Comparison of ENCODE assay signal across 2 cellular contexts in the genomic region with DNA sequence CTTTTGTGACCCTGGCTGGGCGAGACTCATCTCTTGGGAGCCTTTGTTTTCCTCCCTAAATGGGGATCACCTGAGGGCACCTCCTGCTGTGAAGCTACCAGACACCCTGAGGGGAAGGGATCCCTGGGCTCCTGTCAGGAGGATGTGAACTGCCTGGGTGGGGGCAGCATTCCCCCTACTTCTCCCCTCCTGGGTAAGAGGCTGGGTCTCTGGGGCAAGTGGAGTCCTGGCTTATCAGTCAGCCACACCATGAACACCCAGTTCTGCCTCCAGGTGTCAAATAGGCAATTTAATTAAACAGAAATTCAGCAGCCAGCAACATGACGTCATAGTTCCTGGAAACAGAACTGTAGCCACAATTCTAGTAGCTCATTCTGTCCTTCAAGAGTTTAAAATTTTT.
TF ChIP-seq lines count a peak whose summit lies in the region.

No MANE protein-coding gene starts in this region.

TF ChIP-seq in SK-N-SH, 30 proteins besides CTCF, POLR2A, EP300 and RAD21 (continued from another document):
- TF ChIP-seq, protein P1, sequence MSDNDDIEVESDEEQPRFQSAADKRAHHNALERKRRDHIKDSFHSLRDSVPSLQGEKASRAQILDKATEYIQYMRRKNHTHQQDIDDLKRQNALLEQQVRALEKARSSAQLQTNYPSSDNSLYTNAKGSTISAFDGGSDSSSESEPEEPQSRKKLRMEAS (IDR thresholded peaks at IDR 0.05; ENCODE audit: low read depth) = no peak
- TF ChIP-seq TCF12 (IDR thresholded peaks at IDR 0.05) = no peak

TF ChIP-seq in SK-N-SH treated with all-trans-retinoic acid at 6 μM for 48 hours, 23 proteins besides CTCF, POLR2A, EP300 and RAD21 (continued from another document):
- TF ChIP-seq ZNF565 (CRISPR knock-in tag; conservative IDR thresholded peaks at IDR 0.05; ENCODE audit: low read depth) (no peak), ISL1 (CRISPR knock-in tag; IDR thresholded peaks at IDR 0.05) (no peak), CSDC2 (CRISPR knock-in tag; IDR thresholded peaks at IDR 0.05) (no peak), GLIS3 (CRISPR knock-in tag; IDR thresholded peaks at IDR 0.05) (no peak), ZFP3 (CRISPR knock-in tag; IDR thresholded peaks at IDR 0.05) (no peak), BACH2 (CRISPR knock-in tag; IDR thresholded peaks at IDR 0.05; ENCODE audit: borderline replicate concordance) (no peak), PPARA (CRISPR knock-in tag; IDR thresholded peaks at IDR 0.05; ENCODE audit: borderline replicate concordance) (no peak), ARNTL (CRISPR knock-in tag; IDR thresholded peaks at IDR 0.05; ENCODE audit: borderline replicate concordance, low read depth) (no peak), ZC3H10 (CRISPR knock-in tag; IDR thresholded peaks at IDR 0.05) (no peak), RARB (CRISPR knock-in tag; IDR thresholded peaks at IDR 0.05) (no peak)
- TF ChIP-seq, protein P2, sequence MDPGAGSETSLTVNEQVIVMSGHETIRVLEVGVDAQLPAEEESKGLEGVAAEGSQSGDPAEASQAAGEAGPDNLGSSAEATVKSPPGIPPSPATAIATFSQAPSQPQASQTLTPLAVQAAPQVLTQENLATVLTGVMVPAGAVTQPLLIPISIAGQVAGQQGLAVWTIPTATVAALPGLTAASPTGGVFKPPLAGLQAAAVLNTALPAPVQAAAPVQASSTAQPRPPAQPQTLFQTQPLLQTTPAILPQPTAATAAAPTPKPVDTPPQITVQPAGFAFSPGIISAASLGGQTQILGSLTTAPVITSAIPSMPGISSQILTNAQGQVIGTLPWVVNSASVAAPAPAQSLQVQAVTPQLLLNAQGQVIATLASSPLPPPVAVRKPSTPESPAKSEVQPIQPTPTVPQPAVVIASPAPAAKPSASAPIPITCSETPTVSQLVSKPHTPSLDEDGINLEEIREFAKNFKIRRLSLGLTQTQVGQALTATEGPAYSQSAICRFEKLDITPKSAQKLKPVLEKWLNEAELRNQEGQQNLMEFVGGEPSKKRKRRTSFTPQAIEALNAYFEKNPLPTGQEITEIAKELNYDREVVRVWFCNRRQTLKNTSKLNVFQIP (CRISPR knock-in tag; IDR thresholded peaks at IDR 0.05; ENCODE audit: borderline replicate concordance, low read depth) = no peak
- TF ChIP-seq, protein P3, sequence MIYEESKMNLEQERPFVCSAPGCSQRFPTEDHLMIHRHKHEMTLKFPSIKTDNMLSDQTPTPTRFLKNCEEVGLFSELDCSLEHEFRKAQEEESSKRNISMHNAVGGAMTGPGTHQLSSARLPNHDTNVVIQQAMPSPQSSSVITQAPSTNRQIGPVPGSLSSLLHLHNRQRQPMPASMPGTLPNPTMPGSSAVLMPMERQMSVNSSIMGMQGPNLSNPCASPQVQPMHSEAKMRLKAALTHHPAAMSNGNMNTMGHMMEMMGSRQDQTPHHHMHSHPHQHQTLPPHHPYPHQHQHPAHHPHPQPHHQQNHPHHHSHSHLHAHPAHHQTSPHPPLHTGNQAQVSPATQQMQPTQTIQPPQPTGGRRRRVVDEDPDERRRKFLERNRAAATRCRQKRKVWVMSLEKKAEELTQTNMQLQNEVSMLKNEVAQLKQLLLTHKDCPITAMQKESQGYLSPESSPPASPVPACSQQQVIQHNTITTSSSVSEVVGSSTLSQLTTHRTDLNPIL (CRISPR knock-in tag; IDR thresholded peaks at IDR 0.05; ENCODE audit: low read depth) = no peak
- TF ChIP-seq, protein P4, sequence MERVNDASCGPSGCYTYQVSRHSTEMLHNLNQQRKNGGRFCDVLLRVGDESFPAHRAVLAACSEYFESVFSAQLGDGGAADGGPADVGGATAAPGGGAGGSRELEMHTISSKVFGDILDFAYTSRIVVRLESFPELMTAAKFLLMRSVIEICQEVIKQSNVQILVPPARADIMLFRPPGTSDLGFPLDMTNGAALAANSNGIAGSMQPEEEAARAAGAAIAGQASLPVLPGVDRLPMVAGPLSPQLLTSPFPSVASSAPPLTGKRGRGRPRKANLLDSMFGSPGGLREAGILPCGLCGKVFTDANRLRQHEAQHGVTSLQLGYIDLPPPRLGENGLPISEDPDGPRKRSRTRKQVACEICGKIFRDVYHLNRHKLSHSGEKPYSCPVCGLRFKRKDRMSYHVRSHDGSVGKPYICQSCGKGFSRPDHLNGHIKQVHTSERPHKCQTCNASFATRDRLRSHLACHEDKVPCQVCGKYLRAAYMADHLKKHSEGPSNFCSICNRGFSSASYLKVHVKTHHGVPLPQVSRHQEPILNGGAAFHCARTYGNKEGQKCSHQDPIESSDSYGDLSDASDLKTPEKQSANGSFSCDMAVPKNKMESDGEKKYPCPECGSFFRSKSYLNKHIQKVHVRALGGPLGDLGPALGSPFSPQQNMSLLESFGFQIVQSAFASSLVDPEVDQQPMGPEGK (CRISPR knock-in tag; IDR thresholded peaks at IDR 0.05; ENCODE audit: borderline replicate concordance) = no peak
TF ChIP-seq in SK-N-SH treated with all-trans-retinoic acid at 6 μM for 48 hours: peak in this region for 0.
